ENCODE assay signal across 8 cellular contexts in genomic region chr20:63639093-63639860, GRCh38. TPM values are rescaled to one million over a fixed set of nuclear protein-coding genes. Genes with fewer than 3 reads are reported as not detected.
DNase-seq lines count a peak whose midpoint lies in the region; ATAC-seq and TF ChIP-seq lines count a peak whose summit lies in the region.

No MANE protein-coding gene starts in this region.

- CTCF ChIA-PET in activated naive CD4-positive, alpha-beta T cell treated with anti-CD3 and anti-CD28 coated beads for 36 hours (lab: Charles Lee), result no interaction called here

- ATAC-seq in Right ventricle myocardium inferior, result peak; percentile 8
- ATAC-seq in natural killer cell, result no peak
- no peak for ATAC-seq in HG03175 (IDR thresholded peaks at IDR 0.05; ENCODE audit: unreplicated experiment)
- no peak for ATAC-seq in sciatic nerve
- ATAC-seq in GM21381 (IDR thresholded peaks at IDR 0.05; ENCODE audit: unreplicated experiment), result no peak

- peak overlapping the region; percentile 88 for H3K4me3 Mint-ChIP-seq in activated naive CD4-positive, alpha-beta T cell treated with anti-CD3 and anti-CD28 coated beads for 36 hours
- H3K4me3 Mint-ChIP-seq in natural killer cell, result peak overlapping the region; percentile 89

- H3K4me1 Mint-ChIP-seq in activated naive CD4-positive, alpha-beta T cell treated with anti-CD3 and anti-CD28 coated beads for 36 hours (ENCODE audit: low read depth), result peaks cover 50% of the 10 kb centered on the region
- peaks cover 39 to 51% of the 10 kb centered on the region in 2 donors for H3K4me1 Mint-ChIP-seq in natural killer cell

- intact Hi-C loops in Right ventricle myocardium inferior (cut with DNase I), result no loop called here
- intact Hi-C loops in cardiac septum (cut with DNase I), result no loop called here
- intact Hi-C loops in activated naive CD4-positive, alpha-beta T cell treated with anti-CD3 and anti-CD28 coated beads for 36 hours (cut with micrococcal nuclease), result loop anchor here (1.0 to 5.0 kb wide), 4 partner anchors 11 to 258 kb away; partner anchors contain the start of gene DNAJC5
- intact Hi-C loops in natural killer cell (cut with micrococcal nuclease), result loop anchor here (5.0 to 10.0 kb wide), 2 partner anchors 87 to 96 kb away; partner anchors contain the start of genes FNDC11, LIME1 and SLC2A4RG
- intact Hi-C loops in sciatic nerve (cut with DNase I), result no loop called here

- H3K9me3 Mint-ChIP-seq in activated naive CD4-positive, alpha-beta T cell treated with anti-CD3 and anti-CD28 coated beads for 36 hours, result no peaks in the 10 kb centered on the region
- H3K9me3 Mint-ChIP-seq in natural killer cell, result no peaks in the 10 kb centered on the region

- DNase-seq in Right ventricle myocardium inferior (ENCODE audit: missing footprints) (no peak), cardiac septum (ENCODE audit: low spot score) (no peak), natural killer cell (no peak), sciatic nerve (ENCODE audit: low spot score) (no peak), NCI-H1048 (lab: John Stamatoyannopoulos, UW) (no peak)
- DNase-seq in activated naive CD4-positive, alpha-beta T cell treated with anti-CD3 and anti-CD28 coated beads for 36 hours, result peak; percentile 81

- H3K27ac Mint-ChIP-seq in activated naive CD4-positive, alpha-beta T cell treated with anti-CD3 and anti-CD28 coated beads for 36 hours, result peak overlapping the region; percentile 99
- peak overlapping the region; percentile 87 for H3K27ac Mint-ChIP-seq in natural killer cell

- no peaks in the 10 kb centered on the region for H3K27me3 Mint-ChIP-seq in activated naive CD4-positive, alpha-beta T cell treated with anti-CD3 and anti-CD28 coated beads for 36 hours (ENCODE audit: low read depth)
- no peaks in the 10 kb centered on the region for H3K27me3 Mint-ChIP-seq in natural killer cell (ENCODE audit: low read depth in 2 of 2)

- peaks cover 2% of the 10 kb centered on the region for H3K36me3 Mint-ChIP-seq in activated naive CD4-positive, alpha-beta T cell treated with anti-CD3 and anti-CD28 coated beads for 36 hours (ENCODE audit: low read depth)
- no peaks in the 10 kb centered on the region for H3K36me3 Mint-ChIP-seq in natural killer cell

- no peak for TF ChIP-seq CTCF in natural killer cell (IDR thresholded peaks at IDR 0.05)

RNA-seq across cellular contexts. Expression of gene GMEB2, which starts 12.4 kb away (rescaled TPM):
- 6.1 TPM for total RNA-seq in Right ventricle myocardium inferior
- 6.8 TPM for total RNA-seq in cardiac septum
- total RNA-seq in activated naive CD4-positive, alpha-beta T cell treated with anti-CD3 and anti-CD28 coated beads for 36 hours, result 10 to 100 TPM; 16.7 to 18.0 TPM
- 10 to 100 TPM; 11.7 to 15.1 (median 14.6) TPM for total RNA-seq in natural killer cell
- 11.1 TPM for total RNA-seq in sciatic nerve

RNA-seq across cellular contexts. Expression of gene STMN3, which starts 13.9 kb away (rescaled TPM):
- 7.1 TPM for total RNA-seq in Right ventricle myocardium inferior
- 8.8 TPM for total RNA-seq in cardiac septum
- 1 to 10 TPM; 6.7 to 7.3 TPM for total RNA-seq in activated naive CD4-positive, alpha-beta T cell treated with anti-CD3 and anti-CD28 coated beads for 36 hours
- 10 to 100 TPM in 1 of 3 donors, 1 to 10 TPM in 2; 6.7 to 12.9 (median 8.3) TPM for total RNA-seq in natural killer cell
- total RNA-seq in sciatic nerve, result 19.7 TPM

RNA-seq across cellular contexts. Expression of gene RTEL1, which starts 18.8 kb away (rescaled TPM):
- total RNA-seq in Right ventricle myocardium inferior, result 9.0 TPM
- 10.5 TPM for total RNA-seq in cardiac septum
- total RNA-seq in activated naive CD4-positive, alpha-beta T cell treated with anti-CD3 and anti-CD28 coated beads for 36 hours, result 10 to 100 TPM; 33.6 to 34.8 TPM
- total RNA-seq in natural killer cell, result 10 to 100 TPM; 36.3 to 52.0 (median 40.4) TPM
- total RNA-seq in sciatic nerve, result 34.1 TPM

RNA-seq across cellular contexts. Expression of gene TNFRSF6B, which starts 57.2 kb away (rescaled TPM):
- total RNA-seq in Right ventricle myocardium inferior, result 1.0 TPM
- total RNA-seq in cardiac septum, result not detected
- not detected for total RNA-seq in activated naive CD4-positive, alpha-beta T cell treated with anti-CD3 and anti-CD28 coated beads for 36 hours
- not detected for total RNA-seq in natural killer cell
- total RNA-seq in sciatic nerve, result 6.1 TPM

Comparison
In these comparisons a context has a peak if more than half of its experiments do, and no peak if none do; other contexts are left out.
1. intact Hi-C loops: an anchor here in activated naive CD4-positive, alpha-beta T cell treated with anti-CD3 and anti-CD28 coated beads for 36 hours (1.0 to 5.0 kb wide) and natural killer cell (5.0 to 10.0 kb wide); none called in Right ventricle myocardium inferior, cardiac septum and sciatic nerve.